In genomic region chr6:74731204-74731603, GRCh38 we compare ENCODE assay signal across 15 cellular contexts.
DNase-seq lines count a peak whose midpoint lies in the region; ATAC-seq, FAIRE-seq and TF ChIP-seq lines count a peak whose summit lies in the region.
"Had no signal": no experiment of that assay in that cellular context is flagged by ENCODE, and none has a peak within 500 bp of the region (broad histone marks: within the 10 kb centered on the region; RNA-seq: fewer than 3 reads in every experiment).

No MANE protein-coding gene starts in this region.

- H2AK5ac ChIP-seq in H1 (ENCODE audit: low read depth, low read length): no peak overlapping the region

- H4K5ac ChIP-seq in H1 (ENCODE audit: insufficient read length, low read depth, low read length): no peak overlapping the region

- H4K8ac ChIP-seq in H1 (ENCODE audit: extremely low read depth, insufficient read depth, low read length): no peak overlapping the region

- H3K79me1 ChIP-seq in H1 (ENCODE audit: low read depth, low read length): no peaks in the 10 kb centered on the region

- H2BK20ac ChIP-seq in H1 (ENCODE audit: low read length): no peak overlapping the region

- POLR2A ChIA-PET in PC-3 (lab: Charles Lee; ENCODE audit: unreplicated experiment): no interaction called here
- POLR2A ChIA-PET in H1 (lab: Charles Lee; ENCODE audit: partially characterized antibody): no interaction called here

- no peaks in the 10 kb centered on the region for H3K27me3 ChIP-seq in PC-3 (ENCODE audit: low read length)
- no peaks in the 10 kb centered on the region for H3K27me3 ChIP-seq in H1 (replicated peaks in 1 of 4; ENCODE audit: control insufficient read depth in 3 of 4, extremely low read depth in 1 of 4, insufficient read depth in 3 of 4, low read length in 3 of 4)
- H3K27me3 ChIP-seq in osteoblast (ENCODE audit: insufficient read depth, low read length): no peaks in the 10 kb centered on the region
- H3K27me3 ChIP-seq: right lobe of liver had no signal

- H3K9ac ChIP-seq in PC-3 (ENCODE audit: low read length): no peak overlapping the region
- H3K9ac ChIP-seq in H1 (replicated peaks in 1 of 4; ENCODE audit: extremely low read depth in 1 of 4, low read depth in 3 of 4, low read length in 3 of 4): no peak overlapping the region

- ATAC-seq in PC-3 (peak; percentile 95), Right ventricle myocardium inferior (no peak), HG03571 (IDR thresholded peaks at IDR 0.05; ENCODE audit: unreplicated experiment) (no peak), GM19035 (IDR thresholded peaks at IDR 0.05; ENCODE audit: unreplicated experiment) (no peak)
- ATAC-seq: activated T-cell treated with anti-CD3 and anti-CD28 coated beads, Interleukin-2, amount 50 U/mL, for 4 hours; right lobe of liver had no signal

- H3K79me2 ChIP-seq in PC-3 (ENCODE audit: low read length): no peaks in the 10 kb centered on the region
- no peaks in the 10 kb centered on the region for H3K79me2 ChIP-seq in H1 (ENCODE audit: control insufficient read depth in 1 of 2, insufficient read depth in 2 of 2, low read length in 2 of 2)
- no peaks in the 10 kb centered on the region for H3K79me2 ChIP-seq in osteoblast (ENCODE audit: insufficient read depth, low read length)

- TF ChIP-seq CTCF in PC-3 (conservative IDR thresholded peaks at IDR 0.05; ENCODE audit: low read depth, low read length) (no peak), H1 (IDR thresholded peaks at IDR 0.05; ENCODE audit: control extremely low read depth in 1 of 3, insufficient read depth in 1 of 3, low read depth in 1 of 3, low read length in 3 of 3) (no peak), osteoblast (IDR thresholded peaks at IDR 0.05; ENCODE audit: extremely low read depth, low read depth, low read length) (no peak)

- no peak overlapping the region for H4K91ac ChIP-seq in H1 (replicated peaks; ENCODE audit: insufficient read length, low read length)

- no peak for FAIRE-seq in H1 (lab: Jason Lieb, UNC)
- FAIRE-seq: GM12892 had no signal

- no peak overlapping the region for H3K23ac ChIP-seq in H1 (ENCODE audit: insufficient read length)

- H2AFZ ChIP-seq in PC-3 (ENCODE audit: low read length) (no peak overlapping the region), H1 (ENCODE audit: low read length) (peak overlapping the region; percentile 36; the same call in 1 of the 2 replicates), osteoblast (ENCODE audit: low read length) (peak overlapping the region; percentile 52)

- WGBS in H1 (ENCODE audit: extremely low coverage in 1 of 2, insufficient coverage in 1 of 2, insufficient read length in 1 of 2, insufficient replicate concordance in 2 of 2, low coverage in 1 of 2, low lambda C conversion rate in 2 of 2, missing lambda C conversion rate in 1 of 2), 2 experiments: 76% methylated on average over 2 of the region's 2 CpGs; no CpG with 5 or more reads in 1 of the 2 experiments

- H3K27ac ChIP-seq in PC-3 (ENCODE audit: low read length): 0 out of 2 replicates have a peak overlapping the region, but pooled peaks have one; percentile 12
- no peak overlapping the region for H3K27ac ChIP-seq in H1 (ENCODE audit: low read depth, low read length)
- peak overlapping the region; percentile 86 for H3K27ac ChIP-seq in osteoblast (ENCODE audit: low read depth, low read length)
- H3K27ac ChIP-seq: right lobe of liver had no signal

- no peaks in the 10 kb centered on the region for H3K23me2 ChIP-seq in H1 (ENCODE audit: low read depth, low read length)

- 0 out of 2 replicates have a peak overlapping the region, but pooled peaks have one; percentile 6 for H3K4me2 ChIP-seq in PC-3 (ENCODE audit: low read length)
- no peak overlapping the region for H3K4me2 ChIP-seq in H1 (ENCODE audit: insufficient read depth in 1 of 2, low read depth in 2 of 2, low read length in 2 of 2)
- peak overlapping the region; percentile 1 for H3K4me2 ChIP-seq in osteoblast (ENCODE audit: insufficient read depth, low read length)

- H3K36me3 ChIP-seq in PC-3 (ENCODE audit: low read depth, low read length) (no peaks in the 10 kb centered on the region), H1 (ENCODE audit: control insufficient read depth in 2 of 4, insufficient read depth in 4 of 4, low read length in 3 of 4) (no peaks in the 10 kb centered on the region), osteoblast (ENCODE audit: insufficient read depth, low read length) (no peaks in the 10 kb centered on the region)
- H3K36me3 ChIP-seq: right lobe of liver had no signal

- no peak overlapping the region for H3K18ac ChIP-seq in H1 (ENCODE audit: extremely low read depth, low read length)

- H3K4ac ChIP-seq in H1 (replicated peaks; ENCODE audit: insufficient read length, low read depth, low read length): no peak overlapping the region

- peaks cover 18% of the 10 kb centered on the region for H3K4me1 ChIP-seq in PC-3 (ENCODE audit: insufficient read depth, low read length)
- no peaks in the 10 kb centered on the region for H3K4me1 ChIP-seq in H1 (replicated peaks in 1 of 4; ENCODE audit: control insufficient read depth in 3 of 4, insufficient read depth in 4 of 4, low read length in 3 of 4)
- peaks cover 29% of the 10 kb centered on the region for H3K4me1 ChIP-seq in osteoblast (ENCODE audit: insufficient read depth, low read length)
- H3K4me1 ChIP-seq: right lobe of liver had no signal

- TF ChIP-seq RAD21 in H1 (IDR thresholded peaks at IDR 0.05 in 1 of 2, conservative IDR thresholded peaks at IDR 0.05 in 1 of 2; ENCODE audit: low read depth in 2 of 2, low read length in 2 of 2): no peak

- no peaks in the 10 kb centered on the region for H4K20me1 ChIP-seq in PC-3 (ENCODE audit: low read length)
- no peaks in the 10 kb centered on the region for H4K20me1 ChIP-seq in H1 (replicated peaks in 1 of 2; ENCODE audit: control insufficient read depth in 1 of 2, insufficient read depth in 2 of 2, low read length in 2 of 2)
- no peaks in the 10 kb centered on the region for H4K20me1 ChIP-seq in osteoblast (ENCODE audit: insufficient read depth, low read length)

- H3K56ac ChIP-seq in H1 (replicated peaks; ENCODE audit: insufficient read length, low read depth, low read length): no peak overlapping the region

- no peak overlapping the region for H2BK12ac ChIP-seq in H1 (ENCODE audit: low read depth, low read length)

- no peaks in the 10 kb centered on the region for H3F3A ChIP-seq in PC-3 (ENCODE audit: low read length, unreplicated experiment)

- no peak overlapping the region for H3K14ac ChIP-seq in H1 (ENCODE audit: insufficient read length)

- no peak overlapping the region for H2BK15ac ChIP-seq in H1 (ENCODE audit: low read length)

- H3K9me3 ChIP-seq in PC-3 (ENCODE audit: low read length) (no peaks in the 10 kb centered on the region), H1 (ENCODE audit: insufficient read depth in 2 of 2, low read depth in 1 of 2, low read length in 1 of 2) (no peaks in the 10 kb centered on the region), osteoblast (ENCODE audit: low read depth, low read length) (no peaks in the 10 kb centered on the region)
- H3K9me3 ChIP-seq: right lobe of liver had no signal

- intact Hi-C loops in PC-3 (cut with micrococcal nuclease): no loop called here
- intact Hi-C loops in Right ventricle myocardium inferior (cut with DNase I): no loop called here

- CTCF ChIA-PET in PC-3 (lab: Charles Lee): no interaction called here
- CTCF ChIA-PET in H1 (lab: Charles Lee; ENCODE audit: partially characterized antibody): no interaction called here

- DNase-seq in H4 (ENCODE audit: low spot score) (peak; percentile 14), PC-3 (peak; percentile 59), H1 (ENCODE audit: low read depth in 1 of 2, low spot score in 2 of 2) (no peak), osteoblast (ENCODE audit: insufficient read length, low spot score, missing footprints) (no peak), Right ventricle myocardium inferior (ENCODE audit: missing footprints) (no peak), NAMALWA (ENCODE audit: low spot score) (no peak)
- DNase-seq: activated T-cell treated with anti-CD3 and anti-CD28 coated beads, Interleukin-2, amount 50 U/mL, for 4 hours; anterior cingulate cortex; effector CD8-positive, alpha-beta T cell; left cardiac atrium; NCI-H2081 treated with DMSO at 0.1 percent for 48 hours; right lobe of liver had no signal

- no peak for TF ChIP-seq EP300 in H1 (IDR thresholded peaks at IDR 0.05; ENCODE audit: borderline replicate concordance in 1 of 2, low read depth in 2 of 2, low read length in 2 of 2)

- no peak overlapping the region for H3K4me3 ChIP-seq in PC-3 (ENCODE audit: low read length)
- H3K4me3 ChIP-seq in H1 (ENCODE audit: extremely low read depth in 1 of 4, insufficient read depth in 2 of 4, low read depth in 3 of 4, low read length in 4 of 4): no peak overlapping the region
- H3K4me3 ChIP-seq in osteoblast (ENCODE audit: insufficient read depth, low read length): no peak overlapping the region
- H3K4me3 ChIP-seq: right lobe of liver had no signal

- BruUV-seq in PC-3 (replicated peaks; lab: Mats Ljungman, UMichigan): no TSS peak

- H2BK5ac ChIP-seq in H1 (ENCODE audit: low read depth, low read length): no peak overlapping the region

- H3K9me2 ChIP-seq in PC-3 (replicated peaks; ENCODE audit: low read length): no peaks in the 10 kb centered on the region

- no peak overlapping the region for H2BK120ac ChIP-seq in H1 (replicated peaks; ENCODE audit: low read depth, low read length)

- TF ChIP-seq POLR2A in H1 (IDR thresholded peaks at IDR 0.05; ENCODE audit: control extremely low read depth in 1 of 2, low read depth in 2 of 2, low read length in 2 of 2): no peak

TF ChIP-seq in H1, 55 proteins besides CTCF, POLR2A, EP300 and RAD21:
- TF ChIP-seq SIRT6 (IDR thresholded peaks at IDR 0.05; ENCODE audit: low read length) (no peak), TBP (IDR thresholded peaks at IDR 0.05; ENCODE audit: low read depth, low read length) (no peak), SAP30 (IDR thresholded peaks at IDR 0.05; ENCODE audit: insufficient read depth, insufficient replicate concordance, low read length) (no peak), EGR1 (IDR thresholded peaks at IDR 0.05; ENCODE audit: borderline replicate concordance, low read depth, low read length) (no peak), SP4 (IDR thresholded peaks at IDR 0.05; ENCODE audit: low read length) (no peak), RXRA (IDR thresholded peaks at IDR 0.05; ENCODE audit: insufficient read depth, low read depth, low read length) (no peak), E2F6 (IDR thresholded peaks at IDR 0.05) (no peak), HDAC2 (IDR thresholded peaks at IDR 0.05; ENCODE audit: borderline replicate concordance in 1 of 2, low read depth in 2 of 2, low read length in 2 of 2) (no peak)

Comparison
In these comparisons a context has a peak if more than half of its experiments do, and no peak if none do; other contexts are left out.
1. DNase-seq: peak in H4 (single experiment) and PC-3 (single experiment); none in H1 (0 of 2), osteoblast (single experiment), Right ventricle myocardium inferior (single experiment) and NAMALWA (single experiment).
2. H3K4me2 ChIP-seq: peak in PC-3 (single experiment) and osteoblast (single experiment); none in H1 (0 of 2).